ENCODE assay signal across 9 cellular contexts in genomic region chrX:39427492-39428289, GRCh38.
A peak's percentile ranks its signal among the peaks of the same experiment; 100 is the strongest.
DNase-seq lines count a peak whose midpoint lies in the region; ATAC-seq and TF ChIP-seq lines count a peak whose summit lies in the region.
"Had no signal": no experiment of that assay in that cellular context is flagged by ENCODE, and none has a peak within 500 bp of the region (broad histone marks: within the 10 kb centered on the region; RNA-seq: fewer than 3 reads in every experiment).

No MANE protein-coding gene starts in this region.

- H3K36me3 ChIP-seq in IMR-90 (ENCODE audit: control insufficient read depth, insufficient read depth, low read length) = no peaks in the 10 kb centered on the region

- ATAC-seq in IMR-90 (ENCODE audit: low read depth) (peak; percentile 44; the same call in 1 of the 2 replicates), GM21367 (IDR thresholded peaks at IDR 0.05; ENCODE audit: unreplicated experiment) (no peak), GM21576 (IDR thresholded peaks at IDR 0.05; ENCODE audit: unreplicated experiment) (no peak), GM18517 (IDR thresholded peaks at IDR 0.05; ENCODE audit: unreplicated experiment) (no peak)

- no peak for TF ChIP-seq RAD21 in IMR-90 (IDR thresholded peaks at IDR 0.05; ENCODE audit: low read length)

- no peak for TF ChIP-seq CTCF in IMR-90 (conservative IDR thresholded peaks at IDR 0.05; ENCODE audit: low read depth, low read length)

- H4K20me1 ChIP-seq in IMR-90 (ENCODE audit: insufficient read depth, low read length) = no peaks in the 10 kb centered on the region

- H4K91ac ChIP-seq in IMR-90 (ENCODE audit: insufficient read depth, low read depth, low read length) = no peak overlapping the region

- H3K14ac ChIP-seq in IMR-90 (replicated peaks; ENCODE audit: low read depth, low read length) = no peak overlapping the region

- dilution Hi-C loops in IMR-90 (cut with HindIII; ENCODE audit: low sequenced_read_pairs, unreplicated experiment) = no loop called here

- peak overlapping the region; percentile 98 for H3K27ac Mint-ChIP-seq in activated T-helper 1 cell treated with anti-CD3 and anti-CD28 coated beads, Interleukin-12 subunit alpha, Interleukin-12 subunit beta, Interleukin-2, Interleukin-4 antibody, amounts not matched to agents 30 ng/mL and 10 ng/mL and 1 ng/mL, durations not matched to agents 14 hours and 24 hours and 36 hours

- H3K23ac ChIP-seq in IMR-90 (ENCODE audit: low read depth, low read length) = no peak overlapping the region

- no peak overlapping the region for H2BK5ac ChIP-seq in IMR-90 (ENCODE audit: low read depth, low read length, poor library complexity, severe bottlenecking)

- H3K27me3 Mint-ChIP-seq in activated T-helper 1 cell treated with anti-CD3 and anti-CD28 coated beads, Interleukin-12 subunit alpha, Interleukin-12 subunit beta, Interleukin-2, Interleukin-4 antibody, amounts not matched to agents 30 ng/mL and 10 ng/mL and 1 ng/mL, durations not matched to agents 14 hours and 24 hours and 36 hours (ENCODE audit: insufficient read depth) = no peaks in the 10 kb centered on the region
- H3K27me3 Mint-ChIP-seq: naive B cell had no signal

- no peak overlapping the region for H3K27ac ChIP-seq in IMR-90 (ENCODE audit: insufficient read depth, low read length)

- H3K9me1 ChIP-seq in IMR-90 (ENCODE audit: insufficient read depth, low read length) = no peaks in the 10 kb centered on the region

- no peak overlapping the region for H2BK120ac ChIP-seq in IMR-90 (ENCODE audit: low read depth, low read length)

- H3K4me2 ChIP-seq in IMR-90 (ENCODE audit: low read depth, low read length) = no peak overlapping the region

- H3K4ac ChIP-seq in IMR-90 (ENCODE audit: low read depth, low read length) = no peak overlapping the region

- H3K18ac ChIP-seq in IMR-90 (ENCODE audit: low read depth, low read length) = no peak overlapping the region

- peaks cover 9% of the 10 kb centered on the region for H3K27me3 ChIP-seq in IMR-90 (ENCODE audit: control insufficient read depth, insufficient read depth, low read length)

- H3K4me3 Mint-ChIP-seq in activated T-helper 1 cell treated with anti-CD3 and anti-CD28 coated beads, Interleukin-12 subunit alpha, Interleukin-12 subunit beta, Interleukin-2, Interleukin-4 antibody, amounts not matched to agents 30 ng/mL and 10 ng/mL and 1 ng/mL, durations not matched to agents 14 hours and 24 hours and 36 hours = no peak overlapping the region
- H3K4me3 Mint-ChIP-seq: naive B cell had no signal

- H4K5ac ChIP-seq in IMR-90 (ENCODE audit: low read depth, low read length) = no peak overlapping the region

- intact Hi-C loops in IMR-90 (cut with micrococcal nuclease) = no loop called here
- intact Hi-C loops in activated T-helper 1 cell treated with anti-CD3 and anti-CD28 coated beads, Interleukin-12 subunit alpha, Interleukin-12 subunit beta, Interleukin-2, Interleukin-4 antibody, amounts not matched to agents 30 ng/mL and 10 ng/mL and 1 ng/mL, durations not matched to agents 14 hours and 24 hours and 36 hours (cut with micrococcal nuclease) = loop anchor here (1.0 to 10.0 kb wide), 7 partner anchors 13 to 750 kb away; partner anchors contain the start of gene MID1IP1

- WGBS in IMR-90 (ENCODE audit: extremely low coverage in 2 of 2, insufficient read length in 1 of 2), 2 experiments = 38% methylated on average over 1 of the region's 10 CpGs; no CpG with 5 or more reads in 1 of the 2 experiments

- H3K56ac ChIP-seq in IMR-90 (ENCODE audit: extremely low read depth, insufficient read depth, low read length) = no peak overlapping the region

- in situ Hi-C loops in IMR-90 (cut with MboI; ENCODE audit: low sequenced_read_pairs) = no loop called here

- no peak overlapping the region for H2AK5ac ChIP-seq in IMR-90 (ENCODE audit: low read depth, low read length)

- H3K4me3 ChIP-seq in IMR-90 (ENCODE audit: insufficient read depth, low read depth, low read length) = no peak overlapping the region

- peaks cover 4% of the 10 kb centered on the region for H3K36me3 Mint-ChIP-seq in activated T-helper 1 cell treated with anti-CD3 and anti-CD28 coated beads, Interleukin-12 subunit alpha, Interleukin-12 subunit beta, Interleukin-2, Interleukin-4 antibody, amounts not matched to agents 30 ng/mL and 10 ng/mL and 1 ng/mL, durations not matched to agents 14 hours and 24 hours and 36 hours (ENCODE audit: low read depth)
- H3K36me3 Mint-ChIP-seq: naive B cell had no signal

- peaks cover 60% of the 10 kb centered on the region for H3K4me1 Mint-ChIP-seq in activated T-helper 1 cell treated with anti-CD3 and anti-CD28 coated beads, Interleukin-12 subunit alpha, Interleukin-12 subunit beta, Interleukin-2, Interleukin-4 antibody, amounts not matched to agents 30 ng/mL and 10 ng/mL and 1 ng/mL, durations not matched to agents 14 hours and 24 hours and 36 hours (ENCODE audit: low read depth)

- no peak overlapping the region for H2AK9ac ChIP-seq in IMR-90 (replicated peaks; ENCODE audit: low read depth, low read length, poor library complexity)

- CTCF ChIA-PET in IMR-90 (lab: Yijun Ruan, JAX) = no interaction called here

- H3K79me1 ChIP-seq in IMR-90 (ENCODE audit: low read depth in 1 of 2, low read length in 2 of 2) = no peaks in the 10 kb centered on the region

- POLR2A ChIA-PET in IMR-90 (lab: Charles Lee; ENCODE audit: unreplicated experiment) = no interaction called here

- TF ChIP-seq POLR2A in IMR-90 (IDR thresholded peaks at IDR 0.05; ENCODE audit: low read depth, low read length) = no peak

- peak; percentile 23 for DNase-seq in AG08396 (ENCODE audit: low spot score)
- DNase-seq in IMR-90 = peak; percentile 33
- DNase-seq in activated T-helper 1 cell treated with anti-CD3 and anti-CD28 coated beads, Interleukin-12 subunit alpha, Interleukin-12 subunit beta, Interleukin-2, Interleukin-4 antibody, amounts not matched to agents 30 ng/mL and 10 ng/mL and 1 ng/mL, durations not matched to agents 14 hours and 24 hours and 36 hours (ENCODE audit: low spot score) = no peak
- DNase-seq in kidney glomerular epithelial cell (lab: John Stamatoyannopoulos, UW) = peak; percentile 26
- DNase-seq in 8988T = no peak
- DNase-seq: naive B cell had no signal

- H3K9ac ChIP-seq in IMR-90 (ENCODE audit: low read depth, low read length) = no peak overlapping the region

- no peak overlapping the region for H2BK20ac ChIP-seq in IMR-90 (ENCODE audit: low read depth, low read length)

- no peak overlapping the region for H2BK15ac ChIP-seq in IMR-90 (ENCODE audit: low read depth, low read length)

- no TSS peak for BruUV-seq in IMR-90 (replicated peaks; lab: Mats Ljungman, UMichigan)

- no peak overlapping the region for H2AFZ ChIP-seq in IMR-90 (replicated peaks; ENCODE audit: low read length, poor library complexity)

- H3K9me3 Mint-ChIP-seq in activated T-helper 1 cell treated with anti-CD3 and anti-CD28 coated beads, Interleukin-12 subunit alpha, Interleukin-12 subunit beta, Interleukin-2, Interleukin-4 antibody, amounts not matched to agents 30 ng/mL and 10 ng/mL and 1 ng/mL, durations not matched to agents 14 hours and 24 hours and 36 hours = peaks cover 15% of the 10 kb centered on the region

- no peaks in the 10 kb centered on the region for H3K9me3 ChIP-seq in IMR-90 (ENCODE audit: control insufficient read depth, insufficient read depth, low read length)

- H3K4me1 ChIP-seq in IMR-90 (ENCODE audit: control insufficient read depth, insufficient read depth, low read length) = no peaks in the 10 kb centered on the region; the same call in 1 of the 2 replicates

- H4K8ac ChIP-seq in IMR-90 (ENCODE audit: low read depth in 2 of 2, low read length in 2 of 2) = no peak overlapping the region

TF ChIP-seq in IMR-90, 13 proteins besides CTCF, POLR2A, EP300 and RAD21:
- no peak for TF ChIP-seq CEBPB (IDR thresholded peaks at IDR 0.05; ENCODE audit: low read depth, low read length)
- TF ChIP-seq RCOR1 (IDR thresholded peaks at IDR 0.05; ENCODE audit: insufficient replicate concordance, low read length) = no peak
- TF ChIP-seq RFX5 (IDR thresholded peaks at IDR 0.05; ENCODE audit: low read depth, low read length) = no peak
- TF ChIP-seq MAFK (IDR thresholded peaks at IDR 0.05; ENCODE audit: low read depth, low read length) = no peak
- TF ChIP-seq CHD1 (IDR thresholded peaks at IDR 0.05; ENCODE audit: low read depth, low read length) = no peak
- TF ChIP-seq, protein P1, sequence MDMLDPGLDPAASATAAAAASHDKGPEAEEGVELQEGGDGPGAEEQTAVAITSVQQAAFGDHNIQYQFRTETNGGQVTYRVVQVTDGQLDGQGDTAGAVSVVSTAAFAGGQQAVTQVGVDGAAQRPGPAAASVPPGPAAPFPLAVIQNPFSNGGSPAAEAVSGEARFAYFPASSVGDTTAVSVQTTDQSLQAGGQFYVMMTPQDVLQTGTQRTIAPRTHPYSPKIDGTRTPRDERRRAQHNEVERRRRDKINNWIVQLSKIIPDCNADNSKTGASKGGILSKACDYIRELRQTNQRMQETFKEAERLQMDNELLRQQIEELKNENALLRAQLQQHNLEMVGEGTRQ (IDR thresholded peaks at IDR 0.05; ENCODE audit: low read depth, low read length) = no peak
- no peak for TF ChIP-seq FOS (IDR thresholded peaks at IDR 0.05; ENCODE audit: low read depth, low read length)
- no peak for TF ChIP-seq NFE2L2 (IDR thresholded peaks at IDR 0.05; ENCODE audit: low read depth, low read length)
- no peak for TF ChIP-seq SMC3 (IDR thresholded peaks at IDR 0.05; ENCODE audit: low read depth, low read length)
- no peak for TF ChIP-seq MXI1 (IDR thresholded peaks at IDR 0.05; ENCODE audit: borderline replicate concordance, low read depth, low read length)
- TF ChIP-seq MAZ (IDR thresholded peaks at IDR 0.05; ENCODE audit: borderline replicate concordance, low read depth, low read length) = no peak

Comparison
In these comparisons a context has a peak if more than half of its experiments do, and no peak if none do; other contexts are left out.
1. DNase-seq: peak in AG08396 (single experiment), IMR-90 (single experiment) and kidney glomerular epithelial cell (single experiment); none in activated T-helper 1 cell treated with anti-CD3 and anti-CD28 coated beads, Interleukin-12 subunit alpha, Interleukin-12 subunit beta, Interleukin-2, Interleukin-4 antibody, amounts not matched to agents 30 ng/mL and 10 ng/mL and 1 ng/mL, durations not matched to agents 14 hours and 24 hours and 36 hours (single experiment) and 8988T (single experiment).